8 cellular contexts compared by ENCODE assay signal in the genomic region with DNA sequence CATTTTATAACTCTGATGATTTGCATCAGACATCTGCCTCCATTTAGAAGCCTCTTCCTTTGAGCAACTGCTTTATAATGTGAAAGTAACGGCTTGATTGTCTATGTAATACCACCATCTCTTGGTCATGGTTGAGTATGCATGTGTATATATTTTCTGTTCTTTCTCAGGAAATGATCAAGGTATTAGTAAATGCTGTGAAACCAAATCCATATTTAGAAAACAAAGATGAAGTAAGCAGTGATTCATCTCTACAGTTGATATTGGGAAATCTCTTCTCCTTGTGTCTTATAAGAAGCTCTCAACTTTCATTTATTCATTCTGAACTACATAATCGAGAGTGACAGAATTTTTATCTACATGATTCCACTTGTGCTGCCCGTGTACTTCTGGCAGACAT.
DNase-seq lines count a peak whose midpoint lies in the region; ATAC-seq and TF ChIP-seq lines count a peak whose summit lies in the region.

No MANE protein-coding gene starts in this region.

- H3K36me3 ChIP-seq in effector memory CD4-positive, alpha-beta T cell (ENCODE audit: control insufficient read depth, insufficient read depth, low read length): no peaks in the 10 kb centered on the region

- no peak overlapping the region for H3K27ac ChIP-seq in effector memory CD4-positive, alpha-beta T cell (ENCODE audit: insufficient read depth, low read length, poor library complexity, severe bottlenecking)

- peak; percentile 64 for DNase-seq in GM03348 (ENCODE audit: low spot score)
- DNase-seq in KBM-7: peak; percentile 7
- DNase-seq in astrocyte of the cerebellum (ENCODE audit: low read depth): peak; percentile 58
- DNase-seq in left lobe of liver (ENCODE audit: low spot score): no peak
- no peak for DNase-seq in NCI-H187 treated with DMSO at 0.1 percent for 48 hours (lab: John Stamatoyannopoulos, UW)
- DNase-seq in stimulated activated CD8-positive, alpha-beta memory T cell treated with anti-CD3 and anti-CD28 coated beads, Interleukin-4, amount 100 ng/mL, for 48 hours: no peak
- no peak for DNase-seq in effector memory CD4-positive, alpha-beta T cell

- in situ Hi-C loops in KBM-7 (cut with MboI; ENCODE audit: low pct_unique_long_range_greater_than_20kb, low sequenced_read_pairs): no loop called here
- in situ Hi-C loops in astrocyte of the cerebellum (cut with HindIII; ENCODE audit: low sequenced_read_pairs): no loop called here

- peak; percentile 30 for TF ChIP-seq CTCF in astrocyte of the cerebellum (IDR thresholded peaks at IDR 0.05; ENCODE audit: low read depth, low read length, missing control alignments)

- H3K27me3 ChIP-seq in effector memory CD4-positive, alpha-beta T cell (replicated peaks; ENCODE audit: control insufficient read depth, insufficient read depth, low read length, poor library complexity, severe bottlenecking): no peaks in the 10 kb centered on the region

- no peak overlapping the region for H3K4me3 ChIP-seq in astrocyte of the cerebellum (ENCODE audit: low read depth, low read length)
- H3K4me3 ChIP-seq in effector memory CD4-positive, alpha-beta T cell (ENCODE audit: insufficient read depth, low read depth, low read length, poor library complexity, severe bottlenecking): no peak overlapping the region

- no peaks in the 10 kb centered on the region for H3K4me1 ChIP-seq in effector memory CD4-positive, alpha-beta T cell (ENCODE audit: control insufficient read depth, insufficient read depth, low read length, poor library complexity, severe bottlenecking)

- H3K9me3 ChIP-seq in effector memory CD4-positive, alpha-beta T cell (ENCODE audit: control insufficient read depth, low read length): no peaks in the 10 kb centered on the region

- ATAC-seq in GM21619 (IDR thresholded peaks at IDR 0.05; ENCODE audit: unreplicated experiment): peak; percentile 91
- peak; percentile 91 for ATAC-seq in left lobe of liver

Comparison
In these comparisons a context has a peak if more than half of its experiments do, and no peak if none do; other contexts are left out.
1. DNase-seq: peak in GM03348 (single experiment), KBM-7 (single experiment) and astrocyte of the cerebellum (single experiment); none in left lobe of liver (single experiment), NCI-H187 treated with DMSO at 0.1 percent for 48 hours (single experiment), stimulated activated CD8-positive, alpha-beta memory T cell treated with anti-CD3 and anti-CD28 coated beads, Interleukin-4, amount 100 ng/mL, for 48 hours (single experiment) and effector memory CD4-positive, alpha-beta T cell (0 of 3).